In the genomic region with DNA sequence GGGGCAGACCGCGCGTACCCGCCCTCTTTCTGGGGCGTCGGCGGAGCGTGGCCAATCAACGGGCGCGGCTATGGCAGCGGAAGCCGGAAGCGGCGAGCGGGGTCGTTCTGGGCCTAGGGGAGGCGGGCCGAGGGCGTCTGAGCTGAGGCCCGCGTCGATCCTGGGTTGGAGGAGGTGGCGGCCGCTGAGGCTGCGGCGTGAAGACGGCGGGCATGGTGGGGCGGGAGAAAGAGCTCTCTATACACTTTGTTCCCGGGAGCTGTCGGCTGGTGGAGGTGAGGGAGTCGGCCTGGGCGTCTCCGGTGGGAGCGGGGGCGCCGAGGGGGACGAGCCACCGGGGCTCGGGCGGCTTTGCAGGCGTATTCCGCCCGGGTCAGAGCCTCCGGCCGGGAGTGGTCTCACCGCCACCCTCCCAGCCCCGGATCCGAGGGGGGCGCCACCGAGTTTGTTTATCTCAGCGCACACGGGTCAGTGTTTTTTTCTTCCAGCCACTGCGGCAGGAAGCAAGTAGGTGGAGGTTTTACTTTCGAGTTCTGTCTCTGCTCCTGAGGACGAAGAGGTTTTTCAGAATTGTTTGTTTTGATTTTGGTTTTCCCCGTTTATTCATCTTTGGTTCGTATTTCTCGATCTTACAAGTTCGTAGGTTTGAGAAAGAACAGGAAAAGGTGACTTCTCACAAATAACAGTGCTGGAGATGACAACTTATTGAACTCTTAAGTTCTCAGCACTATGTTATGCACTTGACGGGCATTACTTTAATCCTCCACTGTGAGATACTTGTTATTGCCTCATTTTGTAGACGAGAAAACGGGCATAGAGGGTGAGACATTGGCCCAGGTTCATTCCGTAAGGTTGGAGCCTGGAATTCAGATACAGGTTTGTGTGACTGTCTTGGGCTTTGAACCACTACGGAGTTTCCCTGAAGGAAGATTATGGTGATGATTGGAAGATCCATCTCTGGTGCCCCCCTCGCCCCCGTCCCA, we compare ENCODE assay signal across 8 cellular contexts. TPM values are rescaled to one million over a fixed set of nuclear protein-coding genes. Genes with fewer than 3 reads are reported as not detected.
DNase-seq lines count a peak whose midpoint lies in the region; ATAC-seq, FAIRE-seq and TF ChIP-seq lines count a peak whose summit lies in the region.

A gene (plus strand): TSS at position 145 of the 983 bp plus-strand sequence. CDS start 68 bp downstream, at position 213.

- H3K27ac ChIP-seq in RWPE2 (ENCODE audit: poor library complexity, severe bottlenecking) = peak within 1 kb of the TSS; percentile 87

- peak; percentile 93 for TF ChIP-seq POLR2A in H54 (IDR thresholded peaks at IDR 0.05; ENCODE audit: low read depth, low read length)

- H3K27me3 Mint-ChIP-seq in activated T-helper 2 cell treated with anti-CD3 and anti-CD28 coated beads, Interferon-gamma antibody, Interleukin-2, Interleukin-4, amounts not matched to agents 10 μg/mL and 5 μg/mL and 100 μg/mL, durations not matched to agents 14 hours and 24 hours and 36 hours (ENCODE audit: low read depth) = no peaks in the 10 kb centered on the region
- H3K27me3 Mint-ChIP-seq in natural killer cell treated with Interleukin-12 subunit alpha and Interleukin-12 subunit beta and Interleukin-15 and Interleukin-18, amount 100 ng/mL, for 72 hours = no peaks in the 10 kb centered on the region

- H3K4me3 ChIP-seq in RWPE2 (ENCODE audit: severe bottlenecking) (peak within 1 kb of the TSS; percentile 69), fibroblast of mammary gland (ENCODE audit: control insufficient read depth, low read depth, low read length) (peak within 1 kb of the TSS; percentile 81)

- ATAC-seq in RWPE2 (ENCODE audit: low read depth) = peak; percentile 86
- ATAC-seq in natural killer cell treated with Interleukin-12 subunit alpha and Interleukin-12 subunit beta and Interleukin-15 and Interleukin-18, amount 100 ng/mL, for 72 hours = peak; percentile 96 to 97
- peak; percentile 91 for ATAC-seq in stimulated activated naive CD8-positive, alpha-beta T cell treated with anti-CD3 and anti-CD28 coated beads, Interleukin-15, Interleukin-2, amounts not matched to agents 100 U/mL and 50 U/mL, for 24 hours

- peaks cover 31% of the 10 kb centered on the region for H3K4me1 ChIP-seq in RWPE2 (ENCODE audit: insufficient read depth, poor library complexity, severe bottlenecking)

- H3K27me3 ChIP-seq in RWPE2 (ENCODE audit: insufficient read depth, poor library complexity, severe bottlenecking) = no peaks in the 10 kb centered on the region

- no peaks in the 10 kb centered on the region for H3K9me3 Mint-ChIP-seq in activated T-helper 2 cell treated with anti-CD3 and anti-CD28 coated beads, Interferon-gamma antibody, Interleukin-2, Interleukin-4, amounts not matched to agents 10 μg/mL and 5 μg/mL and 100 μg/mL, durations not matched to agents 14 hours and 24 hours and 36 hours
- H3K9me3 Mint-ChIP-seq in natural killer cell treated with Interleukin-12 subunit alpha and Interleukin-12 subunit beta and Interleukin-15 and Interleukin-18, amount 100 ng/mL, for 72 hours = no peaks in the 10 kb centered on the region

- FAIRE-seq in H54 (lab: Jason Lieb, UNC) = peak; percentile 85

- peak within 1 kb of the TSS; percentile 87 for H3K4me3 Mint-ChIP-seq in activated T-helper 2 cell treated with anti-CD3 and anti-CD28 coated beads, Interferon-gamma antibody, Interleukin-2, Interleukin-4, amounts not matched to agents 10 μg/mL and 5 μg/mL and 100 μg/mL, durations not matched to agents 14 hours and 24 hours and 36 hours (ENCODE audit: low read depth)
- peak within 1 kb of the TSS; percentile 92 for H3K4me3 Mint-ChIP-seq in natural killer cell treated with Interleukin-12 subunit alpha and Interleukin-12 subunit beta and Interleukin-15 and Interleukin-18, amount 100 ng/mL, for 72 hours

- TF ChIP-seq CTCF in RWPE2 (IDR thresholded peaks at IDR 0.05; ENCODE audit: poor library complexity, severe bottlenecking) = peak; percentile 91
- peak; percentile 29 for TF ChIP-seq CTCF in fibroblast of mammary gland (conservative IDR thresholded peaks at IDR 0.05; ENCODE audit: control insufficient read depth, insufficient read depth, low read depth, low read length)

- DNase-seq in ELR (ENCODE audit: low read depth) (peak; percentile 96), H54 (ENCODE audit: insufficient read length, low spot score) (peak; percentile 80), LoVo (ENCODE audit: low spot score) (peak; percentile 97), RWPE2 (ENCODE audit: low spot score) (peak; percentile 98), fibroblast of mammary gland (ENCODE audit: low read depth) (peak; percentile 89)
- DNase-seq in activated T-helper 2 cell treated with anti-CD3 and anti-CD28 coated beads, Interferon-gamma antibody, Interleukin-2, Interleukin-4, amounts not matched to agents 10 μg/mL and 5 μg/mL and 100 μg/mL, durations not matched to agents 14 hours and 24 hours and 36 hours (ENCODE audit: low spot score) = peak; percentile 94
- DNase-seq in natural killer cell treated with Interleukin-12 subunit alpha and Interleukin-12 subunit beta and Interleukin-15 and Interleukin-18, amount 100 ng/mL, for 72 hours (ENCODE audit: low spot score) = peak; percentile 97
- peak; percentile 95 for DNase-seq in stimulated activated naive CD8-positive, alpha-beta T cell treated with anti-CD3 and anti-CD28 coated beads, Interleukin-15, Interleukin-2, amounts not matched to agents 100 U/mL and 50 U/mL, for 24 hours

- H3K36me3 Mint-ChIP-seq in activated T-helper 2 cell treated with anti-CD3 and anti-CD28 coated beads, Interferon-gamma antibody, Interleukin-2, Interleukin-4, amounts not matched to agents 10 μg/mL and 5 μg/mL and 100 μg/mL, durations not matched to agents 14 hours and 24 hours and 36 hours (ENCODE audit: low read depth) = peaks cover 31% of the 10 kb centered on the region
- no peaks in the 10 kb centered on the region for H3K36me3 Mint-ChIP-seq in natural killer cell treated with Interleukin-12 subunit alpha and Interleukin-12 subunit beta and Interleukin-15 and Interleukin-18, amount 100 ng/mL, for 72 hours

- H3K36me3 ChIP-seq in RWPE2 (ENCODE audit: low read depth) = no peaks in the 10 kb centered on the region

- H3K9me3 ChIP-seq in RWPE2 (ENCODE audit: severe bottlenecking) = no peaks in the 10 kb centered on the region

- H3K27ac Mint-ChIP-seq in activated T-helper 2 cell treated with anti-CD3 and anti-CD28 coated beads, Interferon-gamma antibody, Interleukin-2, Interleukin-4, amounts not matched to agents 10 μg/mL and 5 μg/mL and 100 μg/mL, durations not matched to agents 14 hours and 24 hours and 36 hours = peak within 1 kb of the TSS; percentile 99
- peak within 1 kb of the TSS; percentile 93 to 100 for H3K27ac Mint-ChIP-seq in natural killer cell treated with Interleukin-12 subunit alpha and Interleukin-12 subunit beta and Interleukin-15 and Interleukin-18, amount 100 ng/mL, for 72 hours

- intact Hi-C loops in activated T-helper 2 cell treated with anti-CD3 and anti-CD28 coated beads, Interferon-gamma antibody, Interleukin-2, Interleukin-4, amounts not matched to agents 10 μg/mL and 5 μg/mL and 100 μg/mL, durations not matched to agents 14 hours and 24 hours and 36 hours (cut with micrococcal nuclease) = loop anchor here (1.0 to 2.0 kb wide), 5 partner anchors 17 to 194 kb away; a partner anchor contains a TSS

- peaks cover 44% of the 10 kb centered on the region for H3K4me1 Mint-ChIP-seq in activated T-helper 2 cell treated with anti-CD3 and anti-CD28 coated beads, Interferon-gamma antibody, Interleukin-2, Interleukin-4, amounts not matched to agents 10 μg/mL and 5 μg/mL and 100 μg/mL, durations not matched to agents 14 hours and 24 hours and 36 hours (ENCODE audit: low read depth)
- peaks cover 61 to 72% of the 10 kb centered on the region in 2 donors for H3K4me1 Mint-ChIP-seq in natural killer cell treated with Interleukin-12 subunit alpha and Interleukin-12 subunit beta and Interleukin-15 and Interleukin-18, amount 100 ng/mL, for 72 hours (ENCODE audit: low read depth in 2 of 2)

RNA-seq across cellular contexts. Expression of the gene that starts here (rescaled TPM):
- total RNA-seq in activated T-helper 2 cell treated with anti-CD3 and anti-CD28 coated beads, Interferon-gamma antibody, Interleukin-2, Interleukin-4, amounts not matched to agents 10 μg/mL and 5 μg/mL and 100 μg/mL, durations not matched to agents 14 hours and 24 hours and 36 hours = 93.2 and 98.9 TPM in 2 replicates
- total RNA-seq in natural killer cell treated with Interleukin-12 subunit alpha and Interleukin-12 subunit beta and Interleukin-15 and Interleukin-18, amount 100 ng/mL, for 72 hours = 10 to 100 TPM; 35.5 to 86.1 TPM

Comparison
In these comparisons a context has a peak if more than half of its experiments do, and no peak if none do; other contexts are left out.
1. Peak in every context shown above with its lines: DNase-seq, ATAC-seq, H3K4me3 ChIP-seq and H3K27ac ChIP-seq.